ENCODE assay signal across 1 cellular context in the genomic region with DNA sequence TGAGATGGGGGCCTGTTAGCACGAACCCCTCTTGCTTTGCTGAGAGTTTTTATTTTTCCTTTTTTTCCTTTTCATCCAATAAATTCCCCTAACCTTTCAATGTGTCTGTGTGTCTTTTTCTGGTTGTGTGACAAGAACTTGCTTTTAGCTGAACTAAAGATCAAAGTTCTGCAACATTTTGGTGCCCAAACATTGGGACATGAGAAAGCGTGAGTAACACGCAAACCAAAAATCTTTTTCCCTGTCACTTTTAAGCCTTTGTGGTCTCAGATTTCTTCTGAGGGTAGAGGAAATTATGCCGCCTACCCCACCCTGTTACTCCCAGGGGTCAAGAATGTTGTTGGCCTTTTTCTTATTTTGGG.
TF ChIP-seq lines count a peak whose summit lies in the region.

No MANE protein-coding gene starts in this region.

TF ChIP-seq in HepG2, 621 proteins besides CTCF, POLR2A, EP300 and RAD21 (continued from another document):
- TF ChIP-seq, protein P1, sequence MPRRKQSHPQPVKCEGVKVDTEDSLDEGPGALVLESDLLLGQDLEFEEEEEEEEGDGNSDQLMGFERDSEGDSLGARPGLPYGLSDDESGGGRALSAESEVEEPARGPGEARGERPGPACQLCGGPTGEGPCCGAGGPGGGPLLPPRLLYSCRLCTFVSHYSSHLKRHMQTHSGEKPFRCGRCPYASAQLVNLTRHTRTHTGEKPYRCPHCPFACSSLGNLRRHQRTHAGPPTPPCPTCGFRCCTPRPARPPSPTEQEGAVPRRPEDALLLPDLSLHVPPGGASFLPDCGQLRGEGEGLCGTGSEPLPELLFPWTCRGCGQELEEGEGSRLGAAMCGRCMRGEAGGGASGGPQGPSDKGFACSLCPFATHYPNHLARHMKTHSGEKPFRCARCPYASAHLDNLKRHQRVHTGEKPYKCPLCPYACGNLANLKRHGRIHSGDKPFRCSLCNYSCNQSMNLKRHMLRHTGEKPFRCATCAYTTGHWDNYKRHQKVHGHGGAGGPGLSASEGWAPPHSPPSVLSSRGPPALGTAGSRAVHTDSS (CRISPR knock-in tag; conservative IDR thresholded peaks at IDR 0.05) = no peak
- TF ChIP-seq MTA1 (CRISPR knock-in tag; IDR thresholded peaks at IDR 0.05; ENCODE audit: borderline replicate concordance) (no peak), DMAP1 (CRISPR knock-in tag; IDR thresholded peaks at IDR 0.05) (0 out of 2 replicates have a peak, but pooled peaks have one; percentile 2), TBL1XR1 (IDR thresholded peaks at IDR 0.05; ENCODE audit: borderline replicate concordance, low read length, partially characterized antibody) (no peak), ZSCAN20 (CRISPR knock-in tag; IDR thresholded peaks at IDR 0.05; ENCODE audit: borderline replicate concordance) (no peak), THAP11 (CRISPR knock-in tag; IDR thresholded peaks at IDR 0.05) (no peak), MAFK (conservative IDR thresholded peaks at IDR 0.05 in 1 of 2, IDR thresholded peaks at IDR 0.05 in 1 of 2; ENCODE audit: low read length in 2 of 2) (no peak), RBFOX2 (IDR thresholded peaks at IDR 0.05; ENCODE audit: low read depth, low read length) (peak; percentile 72), IRF2 (CRISPR knock-in tag; IDR thresholded peaks at IDR 0.05) (no peak), ZNF292 (CRISPR knock-in tag; IDR thresholded peaks at IDR 0.05; ENCODE audit: borderline replicate concordance, low read depth) (peak; percentile 14; the same call in 1 of the 2 replicates)
- TF ChIP-seq, protein P2, sequence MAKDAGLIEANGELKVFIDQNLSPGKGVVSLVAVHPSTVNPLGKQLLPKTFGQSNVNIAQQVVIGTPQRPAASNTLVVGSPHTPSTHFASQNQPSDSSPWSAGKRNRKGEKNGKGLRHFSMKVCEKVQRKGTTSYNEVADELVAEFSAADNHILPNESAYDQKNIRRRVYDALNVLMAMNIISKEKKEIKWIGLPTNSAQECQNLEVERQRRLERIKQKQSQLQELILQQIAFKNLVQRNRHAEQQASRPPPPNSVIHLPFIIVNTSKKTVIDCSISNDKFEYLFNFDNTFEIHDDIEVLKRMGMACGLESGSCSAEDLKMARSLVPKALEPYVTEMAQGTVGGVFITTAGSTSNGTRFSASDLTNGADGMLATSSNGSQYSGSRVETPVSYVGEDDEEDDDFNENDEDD (CRISPR knock-in tag; IDR thresholded peaks at IDR 0.05; ENCODE audit: borderline replicate concordance) = peak; percentile 4; the same call in 1 of the 2 replicates
- TF ChIP-seq, protein P3, sequence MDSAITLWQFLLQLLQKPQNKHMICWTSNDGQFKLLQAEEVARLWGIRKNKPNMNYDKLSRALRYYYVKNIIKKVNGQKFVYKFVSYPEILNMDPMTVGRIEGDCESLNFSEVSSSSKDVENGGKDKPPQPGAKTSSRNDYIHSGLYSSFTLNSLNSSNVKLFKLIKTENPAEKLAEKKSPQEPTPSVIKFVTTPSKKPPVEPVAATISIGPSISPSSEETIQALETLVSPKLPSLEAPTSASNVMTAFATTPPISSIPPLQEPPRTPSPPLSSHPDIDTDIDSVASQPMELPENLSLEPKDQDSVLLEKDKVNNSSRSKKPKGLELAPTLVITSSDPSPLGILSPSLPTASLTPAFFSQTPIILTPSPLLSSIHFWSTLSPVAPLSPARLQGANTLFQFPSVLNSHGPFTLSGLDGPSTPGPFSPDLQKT (CRISPR knock-in tag; IDR thresholded peaks at IDR 0.05; ENCODE audit: borderline replicate concordance) = no peak
- TF ChIP-seq, protein P4, sequence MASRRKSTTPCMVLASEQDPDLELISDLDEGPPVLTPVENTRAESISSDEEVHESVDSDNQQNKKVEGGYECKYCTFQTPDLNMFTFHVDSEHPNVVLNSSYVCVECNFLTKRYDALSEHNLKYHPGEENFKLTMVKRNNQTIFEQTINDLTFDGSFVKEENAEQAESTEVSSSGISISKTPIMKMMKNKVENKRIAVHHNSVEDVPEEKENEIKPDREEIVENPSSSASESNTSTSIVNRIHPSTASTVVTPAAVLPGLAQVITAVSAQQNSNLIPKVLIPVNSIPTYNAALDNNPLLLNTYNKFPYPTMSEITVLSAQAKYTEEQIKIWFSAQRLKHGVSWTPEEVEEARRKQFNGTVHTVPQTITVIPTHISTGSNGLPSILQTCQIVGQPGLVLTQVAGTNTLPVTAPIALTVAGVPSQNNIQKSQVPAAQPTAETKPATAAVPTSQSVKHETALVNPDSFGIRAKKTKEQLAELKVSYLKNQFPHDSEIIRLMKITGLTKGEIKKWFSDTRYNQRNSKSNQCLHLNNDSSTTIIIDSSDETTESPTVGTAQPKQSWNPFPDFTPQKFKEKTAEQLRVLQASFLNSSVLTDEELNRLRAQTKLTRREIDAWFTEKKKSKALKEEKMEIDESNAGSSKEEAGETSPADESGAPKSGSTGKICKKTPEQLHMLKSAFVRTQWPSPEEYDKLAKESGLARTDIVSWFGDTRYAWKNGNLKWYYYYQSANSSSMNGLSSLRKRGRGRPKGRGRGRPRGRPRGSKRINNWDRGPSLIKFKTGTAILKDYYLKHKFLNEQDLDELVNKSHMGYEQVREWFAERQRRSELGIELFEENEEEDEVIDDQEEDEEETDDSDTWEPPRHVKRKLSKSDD (CRISPR knock-in tag; IDR thresholded peaks at IDR 0.05; ENCODE audit: low read depth) = no peak
- TF ChIP-seq, protein P5, sequence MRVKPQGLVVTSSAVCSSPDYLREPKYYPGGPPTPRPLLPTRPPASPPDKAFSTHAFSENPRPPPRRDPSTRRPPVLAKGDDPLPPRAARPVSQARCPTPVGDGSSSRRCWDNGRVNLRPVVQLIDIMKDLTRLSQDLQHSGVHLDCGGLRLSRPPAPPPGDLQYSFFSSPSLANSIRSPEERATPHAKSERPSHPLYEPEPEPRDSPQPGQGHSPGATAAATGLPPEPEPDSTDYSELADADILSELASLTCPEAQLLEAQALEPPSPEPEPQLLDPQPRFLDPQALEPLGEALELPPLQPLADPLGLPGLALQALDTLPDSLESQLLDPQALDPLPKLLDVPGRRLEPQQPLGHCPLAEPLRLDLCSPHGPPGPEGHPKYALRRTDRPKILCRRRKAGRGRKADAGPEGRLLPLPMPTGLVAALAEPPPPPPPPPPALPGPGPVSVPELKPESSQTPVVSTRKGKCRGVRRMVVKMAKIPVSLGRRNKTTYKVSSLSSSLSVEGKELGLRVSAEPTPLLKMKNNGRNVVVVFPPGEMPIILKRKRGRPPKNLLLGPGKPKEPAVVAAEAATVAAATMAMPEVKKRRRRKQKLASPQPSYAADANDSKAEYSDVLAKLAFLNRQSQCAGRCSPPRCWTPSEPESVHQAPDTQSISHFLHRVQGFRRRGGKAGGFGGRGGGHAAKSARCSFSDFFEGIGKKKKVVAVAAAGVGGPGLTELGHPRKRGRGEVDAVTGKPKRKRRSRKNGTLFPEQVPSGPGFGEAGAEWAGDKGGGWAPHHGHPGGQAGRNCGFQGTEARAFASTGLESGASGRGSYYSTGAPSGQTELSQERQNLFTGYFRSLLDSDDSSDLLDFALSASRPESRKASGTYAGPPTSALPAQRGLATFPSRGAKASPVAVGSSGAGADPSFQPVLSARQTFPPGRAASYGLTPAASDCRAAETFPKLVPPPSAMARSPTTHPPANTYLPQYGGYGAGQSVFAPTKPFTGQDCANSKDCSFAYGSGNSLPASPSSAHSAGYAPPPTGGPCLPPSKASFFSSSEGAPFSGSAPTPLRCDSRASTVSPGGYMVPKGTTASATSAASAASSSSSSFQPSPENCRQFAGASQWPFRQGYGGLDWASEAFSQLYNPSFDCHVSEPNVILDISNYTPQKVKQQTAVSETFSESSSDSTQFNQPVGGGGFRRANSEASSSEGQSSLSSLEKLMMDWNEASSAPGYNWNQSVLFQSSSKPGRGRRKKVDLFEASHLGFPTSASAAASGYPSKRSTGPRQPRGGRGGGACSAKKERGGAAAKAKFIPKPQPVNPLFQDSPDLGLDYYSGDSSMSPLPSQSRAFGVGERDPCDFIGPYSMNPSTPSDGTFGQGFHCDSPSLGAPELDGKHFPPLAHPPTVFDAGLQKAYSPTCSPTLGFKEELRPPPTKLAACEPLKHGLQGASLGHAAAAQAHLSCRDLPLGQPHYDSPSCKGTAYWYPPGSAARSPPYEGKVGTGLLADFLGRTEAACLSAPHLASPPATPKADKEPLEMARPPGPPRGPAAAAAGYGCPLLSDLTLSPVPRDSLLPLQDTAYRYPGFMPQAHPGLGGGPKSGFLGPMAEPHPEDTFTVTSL (CRISPR knock-in tag; IDR thresholded peaks at IDR 0.05; ENCODE audit: borderline replicate concordance) = no peak
- TF ChIP-seq, protein P6, sequence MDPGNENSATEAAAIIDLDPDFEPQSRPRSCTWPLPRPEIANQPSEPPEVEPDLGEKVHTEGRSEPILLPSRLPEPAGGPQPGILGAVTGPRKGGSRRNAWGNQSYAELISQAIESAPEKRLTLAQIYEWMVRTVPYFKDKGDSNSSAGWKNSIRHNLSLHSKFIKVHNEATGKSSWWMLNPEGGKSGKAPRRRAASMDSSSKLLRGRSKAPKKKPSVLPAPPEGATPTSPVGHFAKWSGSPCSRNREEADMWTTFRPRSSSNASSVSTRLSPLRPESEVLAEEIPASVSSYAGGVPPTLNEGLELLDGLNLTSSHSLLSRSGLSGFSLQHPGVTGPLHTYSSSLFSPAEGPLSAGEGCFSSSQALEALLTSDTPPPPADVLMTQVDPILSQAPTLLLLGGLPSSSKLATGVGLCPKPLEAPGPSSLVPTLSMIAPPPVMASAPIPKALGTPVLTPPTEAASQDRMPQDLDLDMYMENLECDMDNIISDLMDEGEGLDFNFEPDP (CRISPR knock-in tag; conservative IDR thresholded peaks at IDR 0.05) = no peak
- TF ChIP-seq, protein P7, sequence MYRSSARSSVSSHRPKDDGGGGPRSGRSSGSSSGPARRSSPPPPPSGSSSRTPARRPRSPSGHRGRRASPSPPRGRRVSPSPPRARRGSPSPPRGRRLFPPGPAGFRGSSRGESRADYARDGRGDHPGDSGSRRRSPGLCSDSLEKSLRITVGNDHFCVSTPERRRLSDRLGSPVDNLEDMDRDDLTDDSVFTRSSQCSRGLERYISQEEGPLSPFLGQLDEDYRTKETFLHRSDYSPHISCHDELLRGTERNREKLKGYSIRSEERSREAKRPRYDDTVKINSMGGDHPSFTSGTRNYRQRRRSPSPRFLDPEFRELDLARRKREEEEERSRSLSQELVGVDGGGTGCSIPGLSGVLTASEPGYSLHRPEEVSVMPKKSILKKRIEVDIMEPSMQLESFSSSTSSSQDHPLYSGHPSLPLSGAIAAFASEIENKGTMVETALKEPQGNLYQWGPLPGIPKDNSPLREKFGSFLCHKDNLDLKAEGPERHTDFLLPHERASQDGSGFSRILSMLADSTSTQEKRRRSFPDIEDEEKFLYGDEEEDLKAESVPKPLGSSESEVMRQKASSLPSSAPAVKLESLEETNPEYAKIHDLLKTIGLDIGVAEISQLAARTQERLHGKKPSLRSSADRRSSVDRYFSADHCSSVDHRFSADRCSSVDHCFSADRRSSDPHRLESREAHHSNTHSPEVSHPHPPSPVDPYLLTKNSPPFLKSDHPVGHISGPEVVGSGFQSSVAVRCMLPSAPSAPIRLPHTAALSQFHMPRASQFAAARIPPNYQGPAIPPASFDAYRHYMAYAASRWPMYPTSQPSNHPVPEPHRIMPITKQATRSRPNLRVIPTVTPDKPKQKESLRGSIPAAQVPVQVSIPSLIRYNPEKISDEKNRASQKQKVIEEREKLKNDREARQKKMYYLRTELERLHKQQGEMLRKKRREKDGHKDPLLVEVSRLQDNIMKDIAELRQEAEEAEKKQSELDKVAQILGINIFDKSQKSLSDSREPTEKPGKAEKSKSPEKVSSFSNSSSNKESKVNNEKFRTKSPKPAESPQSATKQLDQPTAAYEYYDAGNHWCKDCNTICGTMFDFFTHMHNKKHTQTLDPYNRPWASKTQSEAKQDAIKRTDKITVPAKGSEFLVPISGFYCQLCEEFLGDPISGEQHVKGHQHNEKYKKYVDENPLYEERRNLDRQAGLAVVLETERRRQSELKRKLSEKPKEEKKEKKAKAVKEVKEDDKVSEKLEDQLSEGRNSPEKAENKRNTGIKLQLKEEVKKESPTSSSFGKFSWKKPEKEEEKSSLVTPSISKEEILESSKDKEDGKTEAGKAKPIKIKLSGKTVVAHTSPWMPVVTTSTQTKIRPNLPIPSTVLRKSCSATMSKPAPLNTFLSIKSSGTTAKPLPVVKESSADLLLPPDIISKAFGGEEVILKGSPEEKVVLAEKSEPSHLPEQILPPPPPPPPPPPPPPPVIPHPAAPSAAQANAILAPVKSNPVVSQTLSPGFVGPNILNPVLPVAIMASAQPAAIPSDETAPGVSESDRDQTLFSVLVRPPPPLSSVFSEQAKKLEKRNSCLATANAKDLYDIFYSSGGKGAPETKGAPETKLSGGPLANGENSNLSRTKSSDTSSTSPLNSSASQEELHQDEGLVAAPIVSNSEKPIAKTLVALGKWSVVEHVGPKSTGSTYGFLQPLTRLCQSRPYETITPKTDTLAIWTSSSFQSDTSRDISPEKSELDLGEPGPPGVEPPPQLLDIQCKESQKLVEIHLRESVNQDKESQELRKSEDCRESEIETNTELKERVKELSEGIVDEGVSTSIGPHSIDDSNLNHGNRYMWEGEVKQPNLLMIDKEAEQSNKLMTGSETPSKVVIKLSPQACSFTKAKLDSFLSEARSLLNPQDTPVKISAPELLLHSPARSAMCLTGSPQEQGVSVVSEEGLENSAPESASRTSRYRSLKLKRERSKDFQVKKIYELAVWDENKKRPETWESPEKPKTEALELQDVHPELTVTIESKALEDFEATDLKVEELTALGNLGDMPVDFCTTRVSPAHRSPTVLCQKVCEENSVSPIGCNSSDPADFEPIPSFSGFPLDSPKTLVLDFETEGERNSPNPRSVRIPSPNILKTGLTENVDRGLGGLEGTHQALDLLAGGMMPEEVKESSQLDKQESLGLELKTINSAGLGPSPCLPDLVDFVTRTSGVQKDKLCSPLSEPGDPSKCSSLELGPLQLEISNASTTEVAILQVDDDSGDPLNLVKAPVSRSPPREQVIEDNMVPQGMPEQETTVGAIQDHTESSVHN (CRISPR knock-in tag; IDR thresholded peaks at IDR 0.05) = no peak
- TF ChIP-seq, protein P8, sequence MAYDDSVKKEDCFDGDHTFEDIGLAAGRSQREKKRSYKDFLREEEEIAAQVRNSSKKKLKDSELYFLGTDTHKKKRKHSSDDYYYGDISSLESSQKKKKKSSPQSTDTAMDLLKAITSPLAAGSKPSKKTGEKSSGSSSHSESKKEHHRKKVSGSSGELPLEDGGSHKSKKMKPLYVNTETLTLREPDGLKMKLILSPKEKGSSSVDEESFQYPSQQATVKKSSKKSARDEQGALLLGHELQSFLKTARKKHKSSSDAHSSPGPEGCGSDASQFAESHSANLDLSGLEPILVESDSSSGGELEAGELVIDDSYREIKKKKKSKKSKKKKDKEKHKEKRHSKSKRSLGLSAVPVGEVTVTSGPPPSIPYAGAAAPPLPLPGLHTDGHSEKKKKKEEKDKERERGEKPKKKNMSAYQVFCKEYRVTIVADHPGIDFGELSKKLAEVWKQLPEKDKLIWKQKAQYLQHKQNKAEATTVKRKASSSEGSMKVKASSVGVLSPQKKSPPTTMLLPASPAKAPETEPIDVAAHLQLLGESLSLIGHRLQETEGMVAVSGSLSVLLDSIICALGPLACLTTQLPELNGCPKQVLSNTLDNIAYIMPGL (CRISPR knock-in tag; IDR thresholded peaks at IDR 0.05; ENCODE audit: borderline replicate concordance in 1 of 2, low read depth in 1 of 2) = no peak
